Comparison of ENCODE assay signal across 8 cellular contexts in the genomic region with DNA sequence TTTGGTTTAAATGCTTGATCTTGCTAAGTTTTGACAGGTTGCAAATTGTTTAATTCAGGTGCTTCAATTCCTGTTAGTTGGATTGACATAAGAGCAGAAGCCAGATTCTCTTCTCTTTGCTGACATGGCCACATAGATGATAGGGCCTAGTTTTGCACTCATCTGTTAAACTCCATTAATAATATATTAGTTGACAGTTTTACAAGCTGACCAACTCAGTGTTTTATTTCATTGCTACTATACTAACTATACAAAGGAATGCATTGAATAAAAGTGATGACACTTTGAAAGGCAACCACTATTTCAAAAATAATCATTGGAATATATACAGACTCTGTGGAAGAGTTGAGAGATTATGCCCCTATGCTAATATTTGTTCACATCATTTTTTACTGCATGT.
"Had no signal": no experiment of that assay in that cellular context is flagged by ENCODE, and none has a peak within 500 bp of the region (broad histone marks: within the 10 kb centered on the region; RNA-seq: fewer than 3 reads in every experiment).

No MANE protein-coding gene starts in this region.

- H3K36me3 ChIP-seq: HAP-1 had no signal

- H3K4me3 ChIP-seq: GM23338, HAP-1 had no signal

- H3K9me3 ChIP-seq: HAP-1 had no signal

- H3K4me2 ChIP-seq: GM23338, KMS-11 had no signal

- H3K4me1 ChIP-seq: HAP-1 had no signal

- H3K9ac ChIP-seq: KMS-11 had no signal

- H3K27ac ChIP-seq: HL-60, KMS-11 had no signal

- ATAC-seq: GM23338, HCT116 had no signal

- H2AFZ ChIP-seq: GM23338 had no signal

- FAIRE-seq: H1 had no signal

- DNase-seq: H7, KBM-7 had no signal
